ENCODE assay signal across 30 cellular contexts in genomic region chr9:16661816-16662215, GRCh38.
"Had no signal": no experiment of that assay in that cellular context is flagged by ENCODE, and none has a peak within 500 bp of the region (broad histone marks: within the 10 kb centered on the region; RNA-seq: fewer than 3 reads in every experiment).

No MANE protein-coding gene starts in this region.

- H3K4me1 ChIP-seq: adrenal gland, foreskin keratinocyte had no signal

- H3K27ac ChIP-seq: adrenal gland, brain microvascular endothelial cell, coronary artery, esophagus muscularis mucosa, foreskin keratinocyte, gastrocnemius medialis, heart left ventricle had no signal

- H3K36me3 ChIP-seq: adrenal gland, brain microvascular endothelial cell, esophagus muscularis mucosa, gastrocnemius medialis, heart left ventricle had no signal

- H3K4me3 ChIP-seq: adrenal gland, coronary artery, esophagus muscularis mucosa, gastrocnemius medialis, heart left ventricle had no signal

- ATAC-seq: activated CD4-positive, alpha-beta T cell treated with anti-CD3 and anti-CD28 coated beads for 36 hours; activated CD8-positive, alpha-beta memory T cell treated with anti-CD3 and anti-CD28 coated beads, Interleukin-2, amount 10 ng/mL, durations not matched to agents 7 days and 5 days; activated CD8-positive, alpha-beta T cell treated with anti-CD3 and anti-CD28 coated beads, Interleukin-2, amount 10 ng/mL, durations not matched to agents 7 days and 5 days; activated naive CD8-positive, alpha-beta T cell treated with anti-CD3 and anti-CD28 coated beads, Interleukin-2, amount 50 U/mL, for 24 hours; effector memory CD8-positive, alpha-beta T cell; foreskin keratinocyte; gastrocnemius medialis; heart left ventricle; T-helper 17 cell had no signal

- DNase-seq: activated CD4-positive, alpha-beta memory T cell treated with anti-CD3 and anti-CD28 coated beads for 36 hours; activated CD4-positive, alpha-beta T cell treated with anti-CD3 and anti-CD28 coated beads for 36 hours; activated CD4-positive, alpha-beta T cell treated with anti-CD3 and anti-CD28 coated beads, Interleukin-2, amount 10 ng/mL, durations not matched to agents 24 days and 14 days; activated CD4-positive, CD25-positive, alpha-beta regulatory T cell; activated CD4-positive, CD25-positive, alpha-beta regulatory T cell treated with anti-CD3 and anti-CD28 coated beads, Interleukin-2, amount 50 U/mL, for 72 hours; activated CD8-positive, alpha-beta memory T cell treated with anti-CD3 and anti-CD28 coated beads, Interleukin-2, amount 10 ng/mL, durations not matched to agents 7 days and 5 days; activated CD8-positive, alpha-beta memory T cell treated with anti-CD3 and anti-CD28 coated beads, Interleukin-2, amount 50 U/mL, for 4 hours; activated CD8-positive, alpha-beta T cell treated with anti-CD3 and anti-CD28 coated beads, Interleukin-2, amount 10 ng/mL, durations not matched to agents 7 days and 5 days; activated effector memory CD4-positive, alpha-beta T cell treated with anti-CD3 and anti-CD28 coated beads, Interleukin-2, amount 50 U/mL, for 16 hours; activated naive CD4-positive, alpha-beta T cell treated with anti-CD3 and anti-CD28 coated beads for 36 hours; activated naive CD8-positive, alpha-beta T cell treated with anti-CD3 and anti-CD28 coated beads for 36 hours; activated naive CD8-positive, alpha-beta T cell treated with anti-CD3 and anti-CD28 coated beads, Interleukin-2, amount 50 U/mL, for 24 hours; activated T-cell treated with anti-CD3 and anti-CD28 coated beads, Interleukin-2, amount 50 U/mL, for 1 hour; activated T-cell treated with anti-CD3 and anti-CD28 coated beads, Interleukin-2, amount 50 U/mL, for 48 hours; adrenal gland; amygdala; aorta; brain microvascular endothelial cell; effector CD4-positive, alpha-beta T cell; effector memory CD8-positive, alpha-beta T cell; erythroblast; foreskin keratinocyte; gastrocnemius medialis; glutamatergic neuron; heart left ventricle; T-helper 17 cell; T1000 had no signal

- H3K9me3 ChIP-seq: adrenal gland, esophagus muscularis mucosa, gastrocnemius medialis, heart left ventricle had no signal

- FAIRE-seq: bronchial epithelial cell had no signal

- H3K27me3 ChIP-seq: adrenal gland, brain microvascular endothelial cell, esophagus muscularis mucosa, foreskin keratinocyte, gastrocnemius medialis, heart left ventricle had no signal
